Comparison of ENCODE assay signal across 15 cellular contexts in genomic region chr13:114166381-114167131, GRCh38. TPM values are rescaled to one million over a fixed set of nuclear protein-coding genes. Genes with fewer than 3 reads are reported as not detected.
A peak's percentile ranks its signal among the peaks of the same experiment; 100 is the strongest.
DNase-seq lines count a peak whose midpoint lies in the region; ATAC-seq and TF ChIP-seq lines count a peak whose summit lies in the region.
"Had no signal": no experiment of that assay in that cellular context is flagged by ENCODE, and none has a peak within 500 bp of the region (broad histone marks: within the 10 kb centered on the region; RNA-seq: fewer than 3 reads in every experiment).

No MANE protein-coding gene starts in this region.

- peak overlapping the region; percentile 50 for H3K27ac Mint-ChIP-seq in activated CD8-positive, alpha-beta T cell treated with anti-CD3 and anti-CD28 coated beads for 36 hours
- H3K27ac Mint-ChIP-seq in activated CD8-positive, alpha-beta T cell treated with anti-CD3 and anti-CD28 coated beads, Interleukin-2, amount 10 ng/mL, durations not matched to agents 7 days and 5 days: no peak overlapping the region
- H3K27ac Mint-ChIP-seq in natural killer cell treated with Interleukin-12 subunit alpha and Interleukin-12 subunit beta and Interleukin-15 and Interleukin-18, amount 100 ng/mL, for 72 hours: no peak overlapping the region
- H3K27ac Mint-ChIP-seq: activated B cell treated with CpG ODN at 0.5 μM for 24 hours had no signal

- H3K27me3 ChIP-seq in layer of hippocampus (ENCODE audit: control insufficient read depth, insufficient read depth, low read length): no peaks in the 10 kb centered on the region

- no peak for DNase-seq in activated CD8-positive, alpha-beta T cell treated with anti-CD3 and anti-CD28 coated beads for 36 hours
- no peak for DNase-seq in activated CD8-positive, alpha-beta T cell treated with anti-CD3 and anti-CD28 coated beads, Interleukin-2, amount 10 ng/mL, durations not matched to agents 7 days and 5 days
- DNase-seq in cerebellar cortex (ENCODE audit: low spot score) (peak; percentile 67), substantia nigra (lab: John Stamatoyannopoulos, UW) (peak in 46 of 49 donors; percentile 29 to 89 (median 74)), hepatic stellate cell (ENCODE audit: low spot score) (no peak)
- no peak for DNase-seq in natural killer cell treated with Interleukin-12 subunit alpha and Interleukin-12 subunit beta and Interleukin-15 and Interleukin-18, amount 100 ng/mL, for 72 hours (ENCODE audit: low spot score)
- DNase-seq: ACHN; activated B cell treated with CpG ODN at 0.5 μM for 24 hours; activated gamma-delta T cell treated with Interleukin-2 at 50 U/mL for 16 hours; effector CD4-positive, alpha-beta T cell; spleen had no signal

- peaks cover under 1% of the 10 kb centered on the region for H3K36me3 Mint-ChIP-seq in activated CD8-positive, alpha-beta T cell treated with anti-CD3 and anti-CD28 coated beads for 36 hours (ENCODE audit: low read depth)
- no peaks in the 10 kb centered on the region for H3K36me3 Mint-ChIP-seq in activated CD8-positive, alpha-beta T cell treated with anti-CD3 and anti-CD28 coated beads, Interleukin-2, amount 10 ng/mL, durations not matched to agents 7 days and 5 days (ENCODE audit: low read depth)
- H3K36me3 Mint-ChIP-seq in natural killer cell treated with Interleukin-12 subunit alpha and Interleukin-12 subunit beta and Interleukin-15 and Interleukin-18, amount 100 ng/mL, for 72 hours: no peaks in the 10 kb centered on the region

- no peak for TF ChIP-seq CTCF in activated CD8-positive, alpha-beta T cell treated with anti-CD3 and anti-CD28 coated beads for 36 hours (IDR thresholded peaks at IDR 0.05)

- peaks cover 5% of the 10 kb centered on the region for H3K9me3 Mint-ChIP-seq in activated CD8-positive, alpha-beta T cell treated with anti-CD3 and anti-CD28 coated beads for 36 hours
- H3K9me3 Mint-ChIP-seq in activated CD8-positive, alpha-beta T cell treated with anti-CD3 and anti-CD28 coated beads, Interleukin-2, amount 10 ng/mL, durations not matched to agents 7 days and 5 days (ENCODE audit: insufficient read depth): peaks cover under 1% of the 10 kb centered on the region
- no peaks in the 10 kb centered on the region for H3K9me3 Mint-ChIP-seq in natural killer cell treated with Interleukin-12 subunit alpha and Interleukin-12 subunit beta and Interleukin-15 and Interleukin-18, amount 100 ng/mL, for 72 hours
- H3K9me3 Mint-ChIP-seq: activated B cell treated with CpG ODN at 0.5 μM for 24 hours had no signal

- H3K4me3 Mint-ChIP-seq in activated CD8-positive, alpha-beta T cell treated with anti-CD3 and anti-CD28 coated beads for 36 hours: no peak overlapping the region
- no peak overlapping the region for H3K4me3 Mint-ChIP-seq in activated CD8-positive, alpha-beta T cell treated with anti-CD3 and anti-CD28 coated beads, Interleukin-2, amount 10 ng/mL, durations not matched to agents 7 days and 5 days
- no peak overlapping the region for H3K4me3 Mint-ChIP-seq in natural killer cell treated with Interleukin-12 subunit alpha and Interleukin-12 subunit beta and Interleukin-15 and Interleukin-18, amount 100 ng/mL, for 72 hours
- H3K4me3 Mint-ChIP-seq: activated B cell treated with CpG ODN at 0.5 μM for 24 hours had no signal

- intact Hi-C loops in activated CD8-positive, alpha-beta T cell treated with anti-CD3 and anti-CD28 coated beads for 36 hours (cut with micrococcal nuclease): no loop called here

- peaks cover 44% of the 10 kb centered on the region for H3K4me1 Mint-ChIP-seq in activated CD8-positive, alpha-beta T cell treated with anti-CD3 and anti-CD28 coated beads for 36 hours (ENCODE audit: low read depth)
- H3K4me1 Mint-ChIP-seq in activated CD8-positive, alpha-beta T cell treated with anti-CD3 and anti-CD28 coated beads, Interleukin-2, amount 10 ng/mL, durations not matched to agents 7 days and 5 days (ENCODE audit: low read depth): peaks cover 19% of the 10 kb centered on the region
- H3K4me1 Mint-ChIP-seq in natural killer cell treated with Interleukin-12 subunit alpha and Interleukin-12 subunit beta and Interleukin-15 and Interleukin-18, amount 100 ng/mL, for 72 hours (ENCODE audit: low read depth in 2 of 2): peaks cover 12 to 17% of the 10 kb centered on the region in 2 donors

- POLR2A ChIA-PET in activated CD8-positive, alpha-beta T cell treated with anti-CD3 and anti-CD28 coated beads for 36 hours (lab: Charles Lee): interaction anchor here (1.2 kb wide), 1 partner anchor 16 kb away, joined by 5 read pairs; no protein-coding TSS in a partner anchor
- POLR2A ChIA-PET in activated CD8-positive, alpha-beta T cell treated with anti-CD3 and anti-CD28 coated beads, Interleukin-2, amount 10 ng/mL, durations not matched to agents 7 days and 5 days (lab: Charles Lee): no interaction called here

- H3K27ac ChIP-seq in layer of hippocampus (ENCODE audit: low read depth, low read length) (peak overlapping the region; percentile 67), substantia nigra (ENCODE audit: low read depth, low read length, poor library complexity, severe bottlenecking) (peak overlapping the region; percentile 77)
- H3K27ac ChIP-seq: spleen had no signal

- CTCF ChIA-PET in activated CD8-positive, alpha-beta T cell treated with anti-CD3 and anti-CD28 coated beads for 36 hours (lab: Charles Lee): interaction anchor here (2.3 kb wide), 1 partner anchor 60 kb away, joined by 8 read pairs; no protein-coding TSS in a partner anchor
- CTCF ChIA-PET in activated CD8-positive, alpha-beta T cell treated with anti-CD3 and anti-CD28 coated beads, Interleukin-2, amount 10 ng/mL, durations not matched to agents 7 days and 5 days (lab: Charles Lee): interaction anchor here (1.5 kb wide), 2 partner anchors 9 to 59 kb away, joined by 3 read pairs; no protein-coding TSS in a partner anchor

- no peaks in the 10 kb centered on the region for H3K27me3 Mint-ChIP-seq in activated CD8-positive, alpha-beta T cell treated with anti-CD3 and anti-CD28 coated beads for 36 hours
- peaks cover 10% of the 10 kb centered on the region for H3K27me3 Mint-ChIP-seq in activated CD8-positive, alpha-beta T cell treated with anti-CD3 and anti-CD28 coated beads, Interleukin-2, amount 10 ng/mL, durations not matched to agents 7 days and 5 days (ENCODE audit: low read depth)
- H3K27me3 Mint-ChIP-seq in natural killer cell treated with Interleukin-12 subunit alpha and Interleukin-12 subunit beta and Interleukin-15 and Interleukin-18, amount 100 ng/mL, for 72 hours: no peaks in the 10 kb centered on the region

- peak; percentile 61 for ATAC-seq in activated CD8-positive, alpha-beta T cell treated with anti-CD3 and anti-CD28 coated beads for 36 hours
- no peak for ATAC-seq in activated CD8-positive, alpha-beta T cell treated with anti-CD3 and anti-CD28 coated beads, Interleukin-2, amount 10 ng/mL, durations not matched to agents 7 days and 5 days
- ATAC-seq in natural killer cell treated with Interleukin-12 subunit alpha and Interleukin-12 subunit beta and Interleukin-15 and Interleukin-18, amount 100 ng/mL, for 72 hours: no peak
- no peak for ATAC-seq in GM19324 (IDR thresholded peaks at IDR 0.05; ENCODE audit: low FRiP score, unreplicated experiment)
- ATAC-seq: HepG2, Panc1 had no signal

RNA-seq across cellular contexts. Expression of gene CFAP97D2, which starts 12.5 kb away (rescaled TPM):
- not detected for total RNA-seq in activated CD8-positive, alpha-beta T cell treated with anti-CD3 and anti-CD28 coated beads for 36 hours
- not detected for total RNA-seq in activated CD8-positive, alpha-beta T cell treated with anti-CD3 and anti-CD28 coated beads, Interleukin-2, amount 10 ng/mL, durations not matched to agents 7 days and 5 days
- total RNA-seq in natural killer cell treated with Interleukin-12 subunit alpha and Interleukin-12 subunit beta and Interleukin-15 and Interleukin-18, amount 100 ng/mL, for 72 hours: not detected
- total RNA-seq: activated B cell treated with CpG ODN at 0.5 μM for 24 hours, HepG2, spleen had no signal

RNA-seq across cellular contexts. Expression of gene RASA3, which starts 34.1 kb away (rescaled TPM):
- total RNA-seq in activated CD8-positive, alpha-beta T cell treated with anti-CD3 and anti-CD28 coated beads for 36 hours: 10 to 100 TPM; 28.9 to 32.3 TPM
- 10 to 100 TPM; 36.9 to 39.3 TPM for total RNA-seq in activated CD8-positive, alpha-beta T cell treated with anti-CD3 and anti-CD28 coated beads, Interleukin-2, amount 10 ng/mL, durations not matched to agents 7 days and 5 days
- 10 to 100 TPM in 1 of 2 donors, 1 to 10 TPM in 1; 6.9 to 11.7 TPM for total RNA-seq in natural killer cell treated with Interleukin-12 subunit alpha and Interleukin-12 subunit beta and Interleukin-15 and Interleukin-18, amount 100 ng/mL, for 72 hours
- total RNA-seq: HepG2 had no signal

Comparison
In these comparisons a context has a peak if more than half of its experiments do, and no peak if none do; other contexts are left out.
1. DNase-seq: peak in cerebellar cortex (single experiment) and substantia nigra (46 of 49); none in activated CD8-positive, alpha-beta T cell treated with anti-CD3 and anti-CD28 coated beads for 36 hours (single experiment), activated CD8-positive, alpha-beta T cell treated with anti-CD3 and anti-CD28 coated beads, Interleukin-2, amount 10 ng/mL, durations not matched to agents 7 days and 5 days (single experiment), natural killer cell treated with Interleukin-12 subunit alpha and Interleukin-12 subunit beta and Interleukin-15 and Interleukin-18, amount 100 ng/mL, for 72 hours (single experiment) and hepatic stellate cell (single experiment).